In the genomic region with DNA sequence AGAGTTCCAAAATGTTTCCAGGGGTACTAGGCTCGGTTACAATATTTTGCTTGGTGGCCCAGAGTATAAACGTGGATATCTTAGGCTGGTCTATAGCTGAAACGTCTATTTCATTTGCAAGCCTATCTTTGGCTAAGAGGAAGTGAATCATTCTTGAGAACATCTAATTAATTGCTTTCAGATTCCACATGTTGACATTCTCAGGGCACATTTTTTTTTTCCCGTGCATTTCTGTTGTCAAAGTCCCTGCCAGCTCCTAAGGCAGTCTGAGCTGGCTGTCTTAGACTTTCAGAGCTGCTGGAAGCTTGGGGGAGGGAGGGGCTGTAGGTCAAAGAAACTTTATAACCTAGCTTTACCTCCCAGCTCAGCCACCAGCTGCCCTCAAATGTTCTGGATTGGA, we compare ENCODE assay signal across 9 cellular contexts. TPM values are rescaled to one million over a fixed set of nuclear protein-coding genes. Genes with fewer than 3 reads are reported as not detected.
DNase-seq lines count a peak whose midpoint lies in the region; ATAC-seq and TF ChIP-seq lines count a peak whose summit lies in the region.
"Had no signal": no experiment of that assay in that cellular context is flagged by ENCODE, and none has a peak within 500 bp of the region (broad histone marks: within the 10 kb centered on the region; RNA-seq: fewer than 3 reads in every experiment).

No MANE protein-coding gene starts in this region.

- H3K27me3 ChIP-seq in Panc1 (ENCODE audit: control insufficient read depth, insufficient read depth, low read length) (no peaks in the 10 kb centered on the region), upper lobe of right lung (no peaks in the 10 kb centered on the region), stomach (peaks cover 0 to 15% (median 0%) of the 10 kb centered on the region in 3 donors)

- POLR2A ChIA-PET in Panc1 (lab: Charles Lee) = interaction anchor here (0.6 kb wide), 1 partner anchor 512 kb away, joined by 6 read pairs; a partner anchor contains a TSS

- H3K9me3 ChIP-seq in Panc1 (ENCODE audit: control insufficient read depth, insufficient read depth, low read depth, low read length) (no peaks in the 10 kb centered on the region), upper lobe of right lung (no peaks in the 10 kb centered on the region), stomach (no peaks in the 10 kb centered on the region)

- H3K4me3 ChIP-seq in Panc1 (ENCODE audit: low read depth in 2 of 2, low read length in 2 of 2) = no peak overlapping the region
- H3K4me3 ChIP-seq in upper lobe of right lung = no peak overlapping the region
- H3K4me3 ChIP-seq in stomach = no peak overlapping the region

- H3K27ac ChIP-seq in Panc1 (ENCODE audit: low read length) = no peak overlapping the region
- H3K27ac ChIP-seq in upper lobe of right lung = no peak overlapping the region
- H3K27ac ChIP-seq in stomach = no peak overlapping the region

- CTCF ChIA-PET in Panc1 (lab: Charles Lee) = interaction anchor here (1.7 to 5.9 kb wide), 2 partner anchors 189 to 196 kb away, joined by 4 to 124 read pairs; no protein-coding TSS in a partner anchor

- ATAC-seq in Panc1 = peak; percentile 60
- ATAC-seq in upper lobe of right lung = peak; percentile 7
- ATAC-seq in HG03045 (IDR thresholded peaks at IDR 0.05; ENCODE audit: unreplicated experiment) = no peak
- no peak for ATAC-seq in HG03175 (IDR thresholded peaks at IDR 0.05; ENCODE audit: unreplicated experiment)

- 23 to 30% (median 28%) methylated on average over 4 of the region's 4 CpGs for WGBS in stomach, 5 donors

- no peaks in the 10 kb centered on the region for H3K4me1 ChIP-seq in Panc1 (ENCODE audit: control insufficient read depth, insufficient read depth, low read length)
- peaks cover 13% of the 10 kb centered on the region for H3K4me1 ChIP-seq in upper lobe of right lung
- H3K4me1 ChIP-seq in stomach = peaks cover 0 to 11% (median 4%) of the 10 kb centered on the region in 4 donors

- TF ChIP-seq EP300 in stomach (IDR thresholded peaks at IDR 0.05) = no peak

- no peak for TF ChIP-seq POLR2A in stomach (IDR thresholded peaks at IDR 0.05)

- no peak for TF ChIP-seq CTCF in Panc1 (IDR thresholded peaks at IDR 0.05)
- TF ChIP-seq CTCF in upper lobe of right lung (IDR thresholded peaks at IDR 0.05) = no peak
- no peak for TF ChIP-seq CTCF in stomach (IDR thresholded peaks at IDR 0.05)

- no peaks in the 10 kb centered on the region for H3K36me3 ChIP-seq in Panc1 (ENCODE audit: control insufficient read depth, insufficient read depth, low read length)
- no peaks in the 10 kb centered on the region for H3K36me3 ChIP-seq in upper lobe of right lung
- H3K36me3 ChIP-seq in stomach = no peaks in the 10 kb centered on the region

- intact Hi-C loops in Panc1 (cut with micrococcal nuclease; ENCODE audit: unreplicated experiment) (loop anchor here (2.0 kb wide), 1 partner anchor 63 kb away; no protein-coding TSS in a partner anchor), upper lobe of right lung (cut with DNase I) (no loop called here), stomach (cut with DNase I; ENCODE audit: low total_unique reads) (loop anchor here (5.0 kb wide), 1 partner anchor 197 kb away; no protein-coding TSS in a partner anchor)

- DNase-seq in stimulated activated CD4-positive, alpha-beta T cell treated with anti-CD3 and anti-CD28 coated beads, Interleukin-15, amount 100 ng/mL, for 24 hours = peak; percentile 27
- no peak for DNase-seq in stimulated activated CD4-positive, alpha-beta T cell treated with anti-CD3 and anti-CD28 coated beads, Interleukin-2, amount 100 ng/mL, for 24 hours
- no peak for DNase-seq in Panc1 (ENCODE audit: low read depth, low spot score)
- peak; percentile 85 for DNase-seq in fibroblast of gingiva (ENCODE audit: low read depth)
- no peak for DNase-seq in upper lobe of right lung
- DNase-seq in stomach = no peak
- DNase-seq: stimulated activated CD4-positive, alpha-beta T cell treated with anti-CD3 and anti-CD28 coated beads, Interleukin-1b, Interleukin-23, amount 100 ng/mL, for 48 hours had no signal

- no TSS peak for BruUV-seq in Panc1 (replicated peaks; lab: Mats Ljungman, UMichigan)

- in situ Hi-C loops in Panc1 (cut with HindIII; ENCODE audit: low pct_unique_long_range_greater_than_20kb, low sequenced_read_pairs) = no loop called here

RNA-seq across cellular contexts. Expression of a gene that starts 23.2 kb away (rescaled TPM):
- total RNA-seq in Panc1 (2021; ENCODE audit: unreplicated experiment) = 3.1 TPM
- 1.7 TPM for polyA plus RNA-seq in Panc1 (2012; ENCODE audit: insufficient read length)
- 283 TPM for total RNA-seq in upper lobe of right lung
- 1 to 10 TPM in 1 of 5 donors, under 1 TPM in 2, not detected in 2; 0.87 to 5.8 (median 0.92) TPM for total RNA-seq in stomach
- 1 to 10 TPM in 1 of 3 donors, under 1 TPM in 2; 0.31 to 1.2 (median 0.76) TPM for polyA plus RNA-seq in stomach

Comparison
In these comparisons a context has a peak if more than half of its experiments do, and no peak if none do; other contexts are left out.
1. DNase-seq: peak in stimulated activated CD4-positive, alpha-beta T cell treated with anti-CD3 and anti-CD28 coated beads, Interleukin-15, amount 100 ng/mL, for 24 hours (single experiment) and fibroblast of gingiva (single experiment); none in stimulated activated CD4-positive, alpha-beta T cell treated with anti-CD3 and anti-CD28 coated beads, Interleukin-2, amount 100 ng/mL, for 24 hours (0 of 2), Panc1 (single experiment), upper lobe of right lung (single experiment) and stomach (single experiment).
2. ATAC-seq: peak in Panc1 (single experiment) and upper lobe of right lung (single experiment); none in HG03045 (single experiment) and HG03175 (single experiment).
3. RNA of a gene that starts 23.2 kb away (total RNA-seq): 283 TPM in upper lobe of right lung (single experiment); 3.1 TPM in Panc1 (single experiment) and 0.87 to 5.8 TPM in stomach; every median in the first group is over 10 times any median in the second.